In the genomic region with DNA sequence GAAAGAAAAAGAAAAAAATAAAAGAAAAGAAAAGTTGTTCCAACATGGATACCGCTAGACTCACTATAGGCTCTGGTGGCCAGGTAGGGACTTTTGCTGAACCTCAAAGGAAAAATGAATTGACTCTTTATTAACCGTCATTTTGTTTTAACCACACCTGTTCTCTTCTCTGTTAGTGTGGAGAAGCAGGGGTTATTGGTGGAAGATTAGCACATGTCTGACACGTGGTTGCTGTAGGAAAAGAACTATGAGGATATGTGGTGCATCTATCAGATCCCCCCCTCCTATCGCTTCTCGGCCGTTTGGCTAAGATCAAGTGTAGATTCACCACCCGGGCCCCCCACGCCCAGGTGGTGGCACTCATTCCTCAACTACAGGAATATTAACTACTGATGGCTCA, we compare ENCODE assay signal across 13 cellular contexts.
"Had no signal": no experiment of that assay in that cellular context is flagged by ENCODE, and none has a peak within 500 bp of the region (broad histone marks: within the 10 kb centered on the region; RNA-seq: fewer than 3 reads in every experiment).

No MANE protein-coding gene starts in this region.

- ATAC-seq: gastroesophageal sphincter; left colon; psoas muscle; stimulated activated memory B cell treated with anti-CD40 and anti-IgM and Interleukin-4, amounts not matched to agents 10 μg/mL and 1 μg/mL and 100 μg/mL, for 72 hours; T-cell had no signal

- H3K4me3 ChIP-seq: breast epithelium, colonic mucosa, gastroesophageal sphincter, pancreas, psoas muscle, smooth muscle cell, tibial artery had no signal

- H3K9me3 ChIP-seq: breast epithelium, colonic mucosa, pancreas, psoas muscle had no signal

- H3K4me3 Mint-ChIP-seq: nephron progenitor cell; stimulated activated memory B cell treated with anti-CD40 and anti-IgM and Interleukin-4, amounts not matched to agents 10 μg/mL and 1 μg/mL and 100 μg/mL, for 72 hours; stimulated activated naive CD8-positive, alpha-beta T cell treated with anti-CD3 and anti-CD28 coated beads, Interleukin-15, amount 100 ng/mL, for 72 hours had no signal

- H3K36me3 ChIP-seq: breast epithelium, colonic mucosa, gastroesophageal sphincter, pancreas, tibial artery had no signal

- H3K27ac ChIP-seq: breast epithelium, colonic mucosa, gastroesophageal sphincter, pancreas, psoas muscle, tibial artery had no signal

- DNase-seq: mammary epithelial cell, psoas muscle, tibial artery had no signal

- H3K36me3 Mint-ChIP-seq: stimulated activated memory B cell treated with anti-CD40 and anti-IgM and Interleukin-4, amounts not matched to agents 10 μg/mL and 1 μg/mL and 100 μg/mL, for 72 hours; T-cell had no signal

- H3K4me1 ChIP-seq: breast epithelium, colonic mucosa, pancreas, psoas muscle had no signal

- H3K9me3 Mint-ChIP-seq: stimulated activated memory B cell treated with anti-CD40 and anti-IgM and Interleukin-4, amounts not matched to agents 10 μg/mL and 1 μg/mL and 100 μg/mL, for 72 hours had no signal

- H3K27ac Mint-ChIP-seq: nephron progenitor cell; stimulated activated memory B cell treated with anti-CD40 and anti-IgM and Interleukin-4, amounts not matched to agents 10 μg/mL and 1 μg/mL and 100 μg/mL, for 72 hours had no signal
